Comparison of ENCODE assay signal across 1 cellular context in genomic region chr10:133357293-133358151, GRCh38.
TF ChIP-seq lines count a peak whose summit lies in the region.

A gene with protein sequence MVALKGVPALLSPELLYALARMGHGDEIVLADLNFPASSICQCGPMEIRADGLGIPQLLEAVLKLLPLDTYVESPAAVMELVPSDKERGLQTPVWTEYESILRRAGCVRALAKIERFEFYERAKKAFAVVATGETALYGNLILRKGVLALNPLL (minus strand): TSS chr10:133358019. CDS start chr10:133358007, 12 bp downstream.

TF ChIP-seq in HepG2, 621 proteins besides CTCF, POLR2A, EP300 and RAD21 (continued from another document and continues in another):
- TF ChIP-seq PRDM4 (CRISPR knock-in tag; IDR thresholded peaks at IDR 0.05; ENCODE audit: borderline replicate concordance) (no peak), ZNF10 (CRISPR knock-in tag; IDR thresholded peaks at IDR 0.05; ENCODE audit: borderline replicate concordance, low read depth) (no peak), FOXP1 (IDR thresholded peaks at IDR 0.05) (no peak), FOXP1 (CRISPR knock-in tag; IDR thresholded peaks at IDR 0.05) (no peak), NR2F2 (IDR thresholded peaks at IDR 0.05; ENCODE audit: borderline replicate concordance, low read depth) (peak; percentile 9; the same call in 1 of the 2 replicates), FOXK1 (CRISPR knock-in tag; IDR thresholded peaks at IDR 0.05; ENCODE audit: borderline replicate concordance, low read depth) (no peak), ZC3H13 (CRISPR knock-in tag; IDR thresholded peaks at IDR 0.05) (no peak), ZNF292 (CRISPR knock-in tag; IDR thresholded peaks at IDR 0.05; ENCODE audit: borderline replicate concordance, low read depth) (0 out of 2 replicates have a peak, but pooled peaks have one; percentile 6), ZNF644 (CRISPR knock-in tag; IDR thresholded peaks at IDR 0.05; ENCODE audit: low read depth) (no peak), MLXIP (CRISPR knock-in tag; IDR thresholded peaks at IDR 0.05; ENCODE audit: borderline replicate concordance) (no peak; the same call in 1 of the 2 replicates), ATAD3A (CRISPR knock-in tag; IDR thresholded peaks at IDR 0.05) (no peak), ZNF17 (CRISPR knock-in tag; IDR thresholded peaks at IDR 0.05) (no peak), ZNF703 (CRISPR knock-in tag; IDR thresholded peaks at IDR 0.05; ENCODE audit: borderline replicate concordance) (no peak), SMAD1 (CRISPR knock-in tag; IDR thresholded peaks at IDR 0.05; ENCODE audit: borderline replicate concordance, low read depth) (no peak), ZNF580 (CRISPR knock-in tag; IDR thresholded peaks at IDR 0.05; ENCODE audit: borderline replicate concordance, low read depth) (no peak), HNRNPL (IDR thresholded peaks at IDR 0.05; ENCODE audit: low read depth, low read length) (no peak), ZSCAN9 (CRISPR knock-in tag; IDR thresholded peaks at IDR 0.05; ENCODE audit: borderline replicate concordance) (no peak), ZUFSP (CRISPR knock-in tag; IDR thresholded peaks at IDR 0.05; ENCODE audit: borderline replicate concordance) (no peak), GMEB2 (CRISPR knock-in tag; IDR thresholded peaks at IDR 0.05; ENCODE audit: low read depth) (no peak), CENPX (CRISPR knock-in tag; IDR thresholded peaks at IDR 0.05) (no peak), GATAD1 (CRISPR knock-in tag; IDR thresholded peaks at IDR 0.05) (no peak), CENPBD1 (CRISPR knock-in tag; IDR thresholded peaks at IDR 0.05; ENCODE audit: borderline replicate concordance, low read depth) (no peak), ZNF441 (CRISPR knock-in tag; IDR thresholded peaks at IDR 0.05; ENCODE audit: borderline replicate concordance) (peak; percentile 63; the same call in 1 of the 2 replicates), ZSCAN21 (CRISPR knock-in tag; IDR thresholded peaks at IDR 0.05; ENCODE audit: borderline replicate concordance) (peak; percentile 30; the same call in 1 of the 2 replicates), ZNF670 (CRISPR knock-in tag; IDR thresholded peaks at IDR 0.05; ENCODE audit: borderline replicate concordance) (no peak; the same call in 1 of the 2 replicates), ARID2 (CRISPR knock-in tag; IDR thresholded peaks at IDR 0.05; ENCODE audit: borderline replicate concordance) (peak; percentile 52), MTF2 (CRISPR knock-in tag; IDR thresholded peaks at IDR 0.05; ENCODE audit: borderline replicate concordance) (no peak), KLF6 (CRISPR knock-in tag; IDR thresholded peaks at IDR 0.05) (no peak), MAFG (CRISPR knock-in tag; IDR thresholded peaks at IDR 0.05) (no peak), ZNF878 (CRISPR knock-in tag; IDR thresholded peaks at IDR 0.05) (no peak), ZFP36L1 (CRISPR knock-in tag; IDR thresholded peaks at IDR 0.05) (no peak), ZNF780A (CRISPR knock-in tag; IDR thresholded peaks at IDR 0.05) (no peak), ZBTB34 (CRISPR knock-in tag; IDR thresholded peaks at IDR 0.05) (0 out of 2 replicates have a peak, but pooled peaks have one; percentile 12), NFE2L2 (IDR thresholded peaks at IDR 0.05; ENCODE audit: low read length) (no peak), ZNF510 (CRISPR knock-in tag; IDR thresholded peaks at IDR 0.05; ENCODE audit: low read depth) (0 out of 2 replicates have a peak, but pooled peaks have one; percentile 15), ZSCAN12 (CRISPR knock-in tag; IDR thresholded peaks at IDR 0.05) (no peak), ZNF225 (CRISPR knock-in tag; IDR thresholded peaks at IDR 0.05) (no peak; the same call in none of the 2 replicates), ZNF382 (CRISPR knock-in tag; IDR thresholded peaks at IDR 0.05; ENCODE audit: borderline replicate concordance) (no peak), SRSF1 (optimal IDR thresholded peaks at IDR 0.05; ENCODE audit: low read depth, low read length) (no peak), NFRKB (IDR thresholded peaks at IDR 0.05) (no peak), ZNF720 (CRISPR knock-in tag; IDR thresholded peaks at IDR 0.05) (no peak), ZNF414 (CRISPR knock-in tag; IDR thresholded peaks at IDR 0.05) (no peak), POLR2G (IDR thresholded peaks at IDR 0.05; ENCODE audit: low read depth, low read length) (peak; percentile 72), NFYC (CRISPR knock-in tag; IDR thresholded peaks at IDR 0.05) (0 out of 2 replicates have a peak, but pooled peaks have one; percentile 11)
- TF ChIP-seq, protein P1, sequence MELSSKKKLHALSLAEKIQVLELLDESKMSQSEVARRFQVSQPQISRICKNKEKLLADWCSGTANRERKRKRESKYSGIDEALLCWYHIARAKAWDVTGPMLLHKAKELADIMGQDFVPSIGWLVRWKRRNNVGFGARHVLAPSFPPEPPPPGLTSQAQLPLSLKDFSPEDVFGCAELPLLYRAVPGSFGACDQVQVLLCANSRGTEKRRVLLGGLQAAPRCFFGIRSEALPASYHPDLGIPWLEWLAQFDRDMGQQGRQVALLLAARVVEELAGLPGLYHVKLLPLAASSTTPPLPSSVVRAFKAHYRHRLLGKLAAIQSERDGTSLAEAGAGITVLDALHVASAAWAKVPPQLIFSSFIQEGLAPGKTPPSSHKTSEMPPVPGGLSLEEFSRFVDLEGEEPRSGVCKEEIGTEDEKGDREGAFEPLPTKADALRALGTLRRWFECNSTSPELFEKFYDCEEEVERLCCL (CRISPR knock-in tag; IDR thresholded peaks at IDR 0.05; ENCODE audit: borderline replicate concordance), result no peak; the same call in 1 of the 2 replicates
- TF ChIP-seq, protein P2, sequence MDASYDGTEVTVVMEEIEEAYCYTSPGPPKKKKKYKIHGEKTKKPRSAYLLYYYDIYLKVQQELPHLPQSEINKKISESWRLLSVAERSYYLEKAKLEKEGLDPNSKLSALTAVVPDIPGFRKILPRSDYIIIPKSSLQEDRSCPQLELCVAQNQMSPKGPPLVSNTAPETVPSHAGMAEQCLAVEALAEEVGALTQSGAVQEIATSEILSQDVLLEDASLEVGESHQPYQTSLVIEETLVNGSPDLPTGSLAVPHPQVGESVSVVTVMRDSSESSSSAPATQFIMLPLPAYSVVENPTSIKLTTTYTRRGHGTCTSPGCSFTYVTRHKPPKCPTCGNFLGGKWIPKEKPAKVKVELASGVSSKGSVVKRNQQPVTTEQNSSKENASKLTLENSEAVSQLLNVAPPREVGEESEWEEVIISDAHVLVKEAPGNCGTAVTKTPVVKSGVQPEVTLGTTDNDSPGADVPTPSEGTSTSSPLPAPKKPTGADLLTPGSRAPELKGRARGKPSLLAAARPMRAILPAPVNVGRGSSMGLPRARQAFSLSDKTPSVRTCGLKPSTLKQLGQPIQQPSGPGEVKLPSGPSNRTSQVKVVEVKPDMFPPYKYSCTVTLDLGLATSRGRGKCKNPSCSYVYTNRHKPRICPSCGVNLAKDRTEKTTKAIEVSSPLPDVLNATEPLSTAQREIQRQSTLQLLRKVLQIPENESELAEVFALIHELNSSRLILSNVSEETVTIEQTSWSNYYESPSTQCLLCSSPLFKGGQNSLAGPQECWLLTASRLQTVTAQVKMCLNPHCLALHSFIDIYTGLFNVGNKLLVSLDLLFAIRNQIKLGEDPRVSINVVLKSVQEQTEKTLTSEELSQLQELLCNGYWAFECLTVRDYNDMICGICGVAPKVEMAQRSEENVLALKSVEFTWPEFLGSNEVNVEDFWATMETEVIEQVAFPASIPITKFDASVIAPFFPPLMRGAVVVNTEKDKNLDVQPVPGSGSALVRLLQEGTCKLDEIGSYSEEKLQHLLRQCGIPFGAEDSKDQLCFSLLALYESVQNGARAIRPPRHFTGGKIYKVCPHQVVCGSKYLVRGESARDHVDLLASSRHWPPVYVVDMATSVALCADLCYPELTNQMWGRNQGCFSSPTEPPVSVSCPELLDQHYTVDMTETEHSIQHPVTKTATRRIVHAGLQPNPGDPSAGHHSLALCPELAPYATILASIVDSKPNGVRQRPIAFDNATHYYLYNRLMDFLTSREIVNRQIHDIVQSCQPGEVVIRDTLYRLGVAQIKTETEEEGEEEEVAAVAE (CRISPR knock-in tag; IDR thresholded peaks at IDR 0.05; ENCODE audit: borderline replicate concordance), result no peak
